In genomic region chr6:162421004-162421403, GRCh38 we compare ENCODE assay signal across 5 cellular contexts.
"Had no signal": no experiment of that assay in that cellular context is flagged by ENCODE, and none has a peak within 500 bp of the region (broad histone marks: within the 10 kb centered on the region; RNA-seq: fewer than 3 reads in every experiment).

No MANE protein-coding gene starts in this region.

- H3K4me3 ChIP-seq: GM23338, K562 had no signal

- H3K27ac Mint-ChIP-seq: GM23338 had no signal

- DNase-seq: H9, HCEC 1CT, IMR-90 had no signal

- H3K4me1 Mint-ChIP-seq: GM23338, H9 had no signal

- H3K4me3 Mint-ChIP-seq: GM23338, H9 had no signal
